In the genomic region with DNA sequence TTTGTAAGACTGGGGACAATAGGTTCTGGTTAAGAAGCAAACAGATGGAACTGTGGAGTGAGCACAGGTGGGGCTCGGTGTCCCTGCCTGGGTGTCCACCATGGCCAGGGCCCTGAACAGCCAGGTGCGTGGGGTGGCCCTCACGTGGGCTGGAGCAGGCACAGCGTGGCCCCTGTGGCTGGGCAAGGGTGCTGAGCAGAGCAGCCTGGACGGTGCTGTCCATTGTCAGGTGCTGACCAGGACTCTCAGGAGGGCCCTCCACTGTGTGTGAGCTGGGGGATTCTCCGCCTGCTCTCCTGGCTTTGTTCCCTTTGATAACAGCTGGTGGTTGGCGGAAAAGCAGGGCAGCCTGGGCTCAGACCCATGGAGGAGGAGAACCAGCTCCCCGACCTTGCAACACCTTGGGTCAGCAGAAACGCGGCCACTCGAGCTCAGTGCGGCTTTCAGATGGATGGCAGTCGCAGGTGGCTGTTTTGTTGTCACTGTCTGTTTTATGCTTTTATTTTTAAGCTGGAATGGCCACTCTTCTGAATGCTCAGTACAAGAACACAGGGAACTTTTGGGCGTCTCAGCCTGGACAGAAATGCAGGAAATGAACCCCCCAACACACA, we compare ENCODE assay signal across 20 cellular contexts.
A peak's percentile ranks its signal among the peaks of the same experiment; 100 is the strongest.
DNase-seq lines count a peak whose midpoint lies in the region; ATAC-seq and TF ChIP-seq lines count a peak whose summit lies in the region.
"Had no signal": no experiment of that assay in that cellular context is flagged by ENCODE, and none has a peak within 500 bp of the region (broad histone marks: within the 10 kb centered on the region; RNA-seq: fewer than 3 reads in every experiment).

No MANE protein-coding gene starts in this region.

- H3K4me1 ChIP-seq in IMR-90 (ENCODE audit: control insufficient read depth, insufficient read depth, low read length), result no peaks in the 10 kb centered on the region
- H3K4me1 ChIP-seq: HAP-1, Peyer's patch had no signal

- no peak for TF ChIP-seq POLR2A in IMR-90 (IDR thresholded peaks at IDR 0.05; ENCODE audit: low read depth, low read length)

- H3K27ac Mint-ChIP-seq in progenitor cell of endocrine pancreas, result no peak overlapping the region
- H3K27ac Mint-ChIP-seq: B cell; CD4-positive, alpha-beta T cell had no signal

- no peaks in the 10 kb centered on the region for H4K20me1 ChIP-seq in IMR-90 (ENCODE audit: insufficient read depth, low read length)

- no peak overlapping the region for H3K18ac ChIP-seq in IMR-90 (ENCODE audit: low read depth, low read length)

- H4K91ac ChIP-seq in IMR-90 (ENCODE audit: insufficient read depth, low read depth, low read length), result no peak overlapping the region

- no peak overlapping the region for H3K4me3 ChIP-seq in IMR-90 (ENCODE audit: insufficient read depth, low read depth, low read length)
- H3K4me3 ChIP-seq: HAP-1, K562, Peyer's patch had no signal

- H3K9me1 ChIP-seq in IMR-90 (ENCODE audit: insufficient read depth, low read length), result no peaks in the 10 kb centered on the region

- dilution Hi-C loops in IMR-90 (cut with HindIII; ENCODE audit: low sequenced_read_pairs, unreplicated experiment), result no loop called here

- peaks cover 2% of the 10 kb centered on the region for H3K9me3 Mint-ChIP-seq in progenitor cell of endocrine pancreas (ENCODE audit: low read depth)
- H3K9me3 Mint-ChIP-seq: CD4-positive, alpha-beta T cell had no signal

- no TSS peak for BruUV-seq in IMR-90 (replicated peaks; lab: Mats Ljungman, UMichigan)

- no peaks in the 10 kb centered on the region for H3K36me3 ChIP-seq in IMR-90 (ENCODE audit: control insufficient read depth, insufficient read depth, low read length)
- H3K36me3 ChIP-seq: HAP-1, Peyer's patch had no signal

- H3K56ac ChIP-seq in IMR-90 (ENCODE audit: extremely low read depth, insufficient read depth, low read length), result no peak overlapping the region

- H3K9ac ChIP-seq in IMR-90 (ENCODE audit: low read depth, low read length), result no peak overlapping the region

- H3K4ac ChIP-seq in IMR-90 (ENCODE audit: low read depth, low read length), result no peak overlapping the region

- H3K14ac ChIP-seq in IMR-90 (replicated peaks; ENCODE audit: low read depth, low read length), result no peak overlapping the region

- DNase-seq in ELF-1 (ENCODE audit: low read depth, low spot score) (peak; percentile 1), IMR-90 (no peak), iPS-NIHi11 (ENCODE audit: low spot score) (peak; percentile 61), progenitor cell of endocrine pancreas (ENCODE audit: low spot score, unreplicated experiment) (peak; percentile 36), NCI-H2171 (lab: John Stamatoyannopoulos, UW) (no peak)
- DNase-seq: ACHN; Calu3; CD4-positive, alpha-beta T cell; GF-D8; NCI-H1092; NCI-H1694; Peyer's patch; Right ventricle myocardium superior had no signal

- no peak for TF ChIP-seq RAD21 in IMR-90 (IDR thresholded peaks at IDR 0.05; ENCODE audit: low read length)

- H3K79me1 ChIP-seq in IMR-90 (ENCODE audit: low read depth in 1 of 2, low read length in 2 of 2), result no peaks in the 10 kb centered on the region

- no peak overlapping the region for H2BK120ac ChIP-seq in IMR-90 (ENCODE audit: low read depth, low read length)

- H4K5ac ChIP-seq in IMR-90 (ENCODE audit: low read depth, low read length), result no peak overlapping the region

- no peak overlapping the region for H2BK15ac ChIP-seq in IMR-90 (ENCODE audit: low read depth, low read length)

- H2BK5ac ChIP-seq in IMR-90 (ENCODE audit: low read depth, low read length, poor library complexity, severe bottlenecking), result no peak overlapping the region

- H2AK9ac ChIP-seq in IMR-90 (replicated peaks; ENCODE audit: low read depth, low read length, poor library complexity), result no peak overlapping the region

- TF ChIP-seq CTCF in IMR-90 (conservative IDR thresholded peaks at IDR 0.05; ENCODE audit: low read depth, low read length), result no peak
- TF ChIP-seq CTCF in progenitor cell of endocrine pancreas (IDR thresholded peaks at IDR 0.05; ENCODE audit: unreplicated experiment), result no peak

- no peak overlapping the region for H2BK20ac ChIP-seq in IMR-90 (ENCODE audit: low read depth, low read length)

- CTCF ChIA-PET in IMR-90 (lab: Yijun Ruan, JAX), result no interaction called here

- no peak overlapping the region for H4K8ac ChIP-seq in IMR-90 (ENCODE audit: low read depth in 2 of 2, low read length in 2 of 2)

- H3K4me3 Mint-ChIP-seq in progenitor cell of endocrine pancreas (ENCODE audit: low read depth), result no peak overlapping the region
- H3K4me3 Mint-ChIP-seq: B cell; CD4-positive, alpha-beta T cell had no signal

- H3K4me2 ChIP-seq in IMR-90 (ENCODE audit: low read depth, low read length), result no peak overlapping the region

- H3K27me3 ChIP-seq in IMR-90 (ENCODE audit: control insufficient read depth, insufficient read depth, low read length), result no peaks in the 10 kb centered on the region
- H3K27me3 ChIP-seq: Peyer's patch had no signal

- H3K27me3 Mint-ChIP-seq in progenitor cell of endocrine pancreas, result peaks cover 11% of the 10 kb centered on the region
- H3K27me3 Mint-ChIP-seq: CD4-positive, alpha-beta T cell had no signal

- intact Hi-C loops in IMR-90 (cut with micrococcal nuclease), result no loop called here

- POLR2A ChIA-PET in IMR-90 (lab: Charles Lee; ENCODE audit: unreplicated experiment), result no interaction called here

- no peak overlapping the region for H3K23ac ChIP-seq in IMR-90 (ENCODE audit: low read depth, low read length)

- ATAC-seq in IMR-90 (ENCODE audit: low read depth) (no peak), HG02571 (IDR thresholded peaks at IDR 0.05; ENCODE audit: unreplicated experiment) (no peak), GM21390 (IDR thresholded peaks at IDR 0.05; ENCODE audit: unreplicated experiment) (no peak), GM21526 (IDR thresholded peaks at IDR 0.05; ENCODE audit: low FRiP score, unreplicated experiment) (no peak)
- ATAC-seq: K562, SK-N-SH treated with all-trans-retinoic acid at 6 μM for 48 hours had no signal

- H3K9me3 ChIP-seq in IMR-90 (ENCODE audit: control insufficient read depth, insufficient read depth, low read length), result peaks cover 36% of the 10 kb centered on the region
- H3K9me3 ChIP-seq: HAP-1, Peyer's patch had no signal

- H2AK5ac ChIP-seq in IMR-90 (ENCODE audit: low read depth, low read length), result no peak overlapping the region

- no peak overlapping the region for H3K27ac ChIP-seq in IMR-90 (ENCODE audit: insufficient read depth, low read length)
- H3K27ac ChIP-seq: Peyer's patch had no signal

- H2AFZ ChIP-seq in IMR-90 (replicated peaks; ENCODE audit: low read length, poor library complexity), result peak overlapping the region; percentile 43

- in situ Hi-C loops in IMR-90 (cut with MboI; ENCODE audit: low sequenced_read_pairs), result no loop called here

- 5% methylated on average over 4 of the region's 14 CpGs; no CpG with 5 or more reads in 1 of the 2 experiments for WGBS in IMR-90 (ENCODE audit: extremely low coverage in 2 of 2, insufficient read length in 1 of 2), 2 experiments

- H3K4me1 Mint-ChIP-seq in progenitor cell of endocrine pancreas (ENCODE audit: low read depth), result no peaks in the 10 kb centered on the region
- H3K4me1 Mint-ChIP-seq: B cell had no signal

- H3K36me3 Mint-ChIP-seq in progenitor cell of endocrine pancreas (ENCODE audit: insufficient read depth), result no peaks in the 10 kb centered on the region

TF ChIP-seq in IMR-90, 13 proteins besides CTCF, POLR2A, EP300 and RAD21:
- TF ChIP-seq MAFK (IDR thresholded peaks at IDR 0.05; ENCODE audit: low read depth, low read length), result no peak
- TF ChIP-seq USF2 (IDR thresholded peaks at IDR 0.05; ENCODE audit: low read depth, low read length), result no peak
- no peak for TF ChIP-seq RFX5 (IDR thresholded peaks at IDR 0.05; ENCODE audit: low read depth, low read length)
- TF ChIP-seq MXI1 (IDR thresholded peaks at IDR 0.05; ENCODE audit: borderline replicate concordance, low read depth, low read length), result no peak
- TF ChIP-seq RCOR1 (IDR thresholded peaks at IDR 0.05; ENCODE audit: insufficient replicate concordance, low read length), result no peak

Comparison
In these comparisons a context has a peak if more than half of its experiments do, and no peak if none do; other contexts are left out.
1. DNase-seq: peak in ELF-1 (single experiment), iPS-NIHi11 (single experiment) and progenitor cell of endocrine pancreas (single experiment); none in IMR-90 (single experiment) and NCI-H2171 (single experiment).